ENCODE assay signal across 9 cellular contexts in genomic region chr15:77654975-77655374, GRCh38. TPM values are rescaled to one million over a fixed set of nuclear protein-coding genes. Genes with fewer than 3 reads are reported as not detected.
A peak's percentile ranks its signal among the peaks of the same experiment; 100 is the strongest.
DNase-seq lines count a peak whose midpoint lies in the region; ATAC-seq and TF ChIP-seq lines count a peak whose summit lies in the region.
"Had no signal": no experiment of that assay in that cellular context is flagged by ENCODE, and none has a peak within 500 bp of the region (broad histone marks: within the 10 kb centered on the region; RNA-seq: fewer than 3 reads in every experiment).

No MANE protein-coding gene starts in this region.

- H3K4me3 Mint-ChIP-seq in effector memory CD8-positive, alpha-beta T cell, result no peak overlapping the region
- H3K4me3 Mint-ChIP-seq: activated T-helper 17 cell treated with anti-CD3 and anti-CD28 coated beads, Interleukin-2, amount 50 U/mL, for 72 hours had no signal

- TF ChIP-seq POLR2A in uterus (IDR thresholded peaks at IDR 0.05), result no peak

- no peak for TF ChIP-seq EP300 in neural cell (conservative IDR thresholded peaks at IDR 0.05; ENCODE audit: poor library complexity, severe bottlenecking)

- H4K20me1 ChIP-seq in mammary epithelial cell (ENCODE audit: insufficient read depth, low read length), result no peaks in the 10 kb centered on the region
- H4K20me1 ChIP-seq in neural cell (ENCODE audit: insufficient read depth), result no peaks in the 10 kb centered on the region

- H3K36me3 Mint-ChIP-seq in effector memory CD8-positive, alpha-beta T cell (ENCODE audit: insufficient read depth), result no peaks in the 10 kb centered on the region

- H3K36me3 ChIP-seq in mammary epithelial cell (ENCODE audit: insufficient read depth, low read length), result no peaks in the 10 kb centered on the region
- H3K36me3 ChIP-seq in neural cell (ENCODE audit: insufficient read depth, low read length), result no peaks in the 10 kb centered on the region
- no peaks in the 10 kb centered on the region for H3K36me3 ChIP-seq in uterus

- TF ChIP-seq CTCF in LNCAP (IDR thresholded peaks at IDR 0.05) (peak; percentile 23; the same call in 1 of the 2 replicates), mammary epithelial cell (conservative IDR thresholded peaks at IDR 0.05 in 1 of 2, IDR thresholded peaks at IDR 0.05 in 1 of 2; ENCODE audit: extremely low read depth in 1 of 2, insufficient read depth in 1 of 2, low read depth in 1 of 2, low read length in 2 of 2) (peak; percentile 31 to 44), neural cell (IDR thresholded peaks at IDR 0.05; ENCODE audit: poor library complexity, severe bottlenecking) (peak; percentile 13), uterus (IDR thresholded peaks at IDR 0.05) (no peak)

- CTCF ChIA-PET in mammary epithelial cell (lab: Charles Lee; ENCODE audit: low non-redundant PET), result interaction anchor here (0.6 kb wide), 1 partner anchor 9 kb away, joined by 6 read pairs; no protein-coding TSS in a partner anchor

- DNase-seq in DMS 273 (lab: John Stamatoyannopoulos, UW; ENCODE audit: unreplicated experiment) (peak; percentile 65), DMS 273 treated with DMSO at 0.1 percent for 48 hours (lab: John Stamatoyannopoulos, UW) (no peak), mammary epithelial cell (no peak), NCI-H2029 treated with DMSO at 0.1 percent for 48 hours (lab: John Stamatoyannopoulos, UW) (no peak), uterus (no peak)
- DNase-seq in effector memory CD8-positive, alpha-beta T cell, result no peak

- intact Hi-C loops in mammary epithelial cell (cut with micrococcal nuclease) (no loop called here), uterus (cut with DNase I; ENCODE audit: low total_unique reads) (no loop called here)

- no peak for ATAC-seq in effector memory CD8-positive, alpha-beta T cell (replicated peaks)
- ATAC-seq: activated T-helper 17 cell treated with anti-CD3 and anti-CD28 coated beads, Interleukin-2, amount 50 U/mL, for 72 hours had no signal

- H3F3A ChIP-seq in neural cell (ENCODE audit: insufficient read depth, low read length, poor library complexity, severe bottlenecking), result no peaks in the 10 kb centered on the region

- H3K4me3 ChIP-seq in mammary epithelial cell (replicated peaks in 1 of 3; ENCODE audit: insufficient read depth in 1 of 3, low read depth in 2 of 3, low read length in 3 of 3) (no peak overlapping the region), neural cell (ENCODE audit: low read length) (no peak overlapping the region), uterus (no peak overlapping the region)

- H3K9ac ChIP-seq in mammary epithelial cell (ENCODE audit: insufficient read depth, low read length) (no peak overlapping the region), neural cell (ENCODE audit: low read length) (no peak overlapping the region)

- no peak overlapping the region for H2AFZ ChIP-seq in mammary epithelial cell (ENCODE audit: low read depth, low read length)
- no peak overlapping the region for H2AFZ ChIP-seq in neural cell (ENCODE audit: low read depth, low read length)

- H3K9me3 ChIP-seq in mammary epithelial cell (replicated peaks; ENCODE audit: insufficient read depth, low read length) (no peaks in the 10 kb centered on the region), neural cell (ENCODE audit: low read length) (no peaks in the 10 kb centered on the region), uterus (no peaks in the 10 kb centered on the region)

- H3K27me3 Mint-ChIP-seq in effector memory CD8-positive, alpha-beta T cell, result peaks cover 51 to 79% of the 10 kb centered on the region in 2 donors

- H3K9me3 Mint-ChIP-seq in effector memory CD8-positive, alpha-beta T cell, result peaks cover 0 to 3% of the 10 kb centered on the region in 2 donors
- H3K9me3 Mint-ChIP-seq: activated T-helper 17 cell treated with anti-CD3 and anti-CD28 coated beads, Interleukin-2, amount 50 U/mL, for 72 hours had no signal

- dilution Hi-C loops in mammary epithelial cell (cut with HindIII; ENCODE audit: low sequenced_read_pairs), result loop anchor here (5.0 kb wide), 1 partner anchor 82 kb away; no protein-coding TSS in a partner anchor

- BruUV-seq in mammary epithelial cell (replicated peaks; lab: Mats Ljungman, UMichigan), result no TSS peak

- TF ChIP-seq RAD21 in neural cell (conservative IDR thresholded peaks at IDR 0.05), result no peak

- no peak overlapping the region for H3K27ac ChIP-seq in mammary epithelial cell (ENCODE audit: insufficient read depth, low read depth, low read length)
- no peak overlapping the region for H3K27ac ChIP-seq in neural cell (ENCODE audit: low read length)
- no peak overlapping the region for H3K27ac ChIP-seq in uterus

- H3K4me2 ChIP-seq in mammary epithelial cell (ENCODE audit: insufficient read depth, low read depth, low read length) (no peak overlapping the region), neural cell (ENCODE audit: low read length) (no peak overlapping the region)

- H3K4me1 ChIP-seq in mammary epithelial cell (ENCODE audit: insufficient read depth, low read length) (no peaks in the 10 kb centered on the region), uterus (no peaks in the 10 kb centered on the region)

- H3K27me3 ChIP-seq in mammary epithelial cell (ENCODE audit: insufficient read depth, low read length), result peaks cover 8% of the 10 kb centered on the region
- H3K27me3 ChIP-seq in neural cell (ENCODE audit: insufficient read depth, low read depth, low read length), result no peaks in the 10 kb centered on the region
- no peaks in the 10 kb centered on the region for H3K27me3 ChIP-seq in uterus

- H3K4me1 Mint-ChIP-seq in effector memory CD8-positive, alpha-beta T cell (ENCODE audit: low read depth in 2 of 2), result no peaks in the 10 kb centered on the region
- H3K4me1 Mint-ChIP-seq: activated T-helper 17 cell treated with anti-CD3 and anti-CD28 coated beads, Interleukin-2, amount 50 U/mL, for 72 hours had no signal

- H3K79me2 ChIP-seq in mammary epithelial cell (ENCODE audit: insufficient read depth, low read length) (no peaks in the 10 kb centered on the region), neural cell (replicated peaks; ENCODE audit: insufficient read depth, low read length) (no peaks in the 10 kb centered on the region)

- 27% methylated on average over 4 of the region's 4 CpGs for WGBS in mammary epithelial cell (ENCODE audit: low coverage, missing lambda C conversion rate)

- H3K27ac Mint-ChIP-seq in effector memory CD8-positive, alpha-beta T cell, result no peak overlapping the region
- H3K27ac Mint-ChIP-seq: activated T-helper 17 cell treated with anti-CD3 and anti-CD28 coated beads, Interleukin-2, amount 50 U/mL, for 72 hours had no signal

- no peaks in the 10 kb centered on the region for H3K9me2 ChIP-seq in neural cell (ENCODE audit: insufficient read depth, low read length)

- in situ Hi-C loops in mammary epithelial cell (cut with MboI; ENCODE audit: low sequenced_read_pairs in 2 of 2), result no loop called here

TF ChIP-seq in neural cell, 6 proteins besides CTCF, POLR2A, EP300 and RAD21:
- TF ChIP-seq SMC3 (conservative IDR thresholded peaks at IDR 0.05; ENCODE audit: poor library complexity), result no peak
- no peak for TF ChIP-seq MXI1 (conservative IDR thresholded peaks at IDR 0.05; ENCODE audit: poor library complexity, severe bottlenecking)
- no peak for TF ChIP-seq EZH2 (IDR thresholded peaks at IDR 0.05; ENCODE audit: borderline replicate concordance, insufficient read depth, low read length, poor library complexity, severe bottlenecking)
- TF ChIP-seq REST (IDR thresholded peaks at IDR 0.05; ENCODE audit: borderline replicate concordance), result no peak
- no peak for TF ChIP-seq POLR2AphosphoS5 (IDR thresholded peaks at IDR 0.05)
- no peak for TF ChIP-seq TAF1 (IDR thresholded peaks at IDR 0.05; ENCODE audit: low read depth)

RNA-seq across cellular contexts. Expression of gene LINGO1, which starts 22.3 kb away (rescaled TPM):
- total RNA-seq in mammary epithelial cell (under 1 TPM in 1 of 2 donors, not detected in 1; 0.35 TPM), uterus (1 to 10 TPM in 2 of 4 donors, under 1 TPM in 1, not detected in 1; 0.26 to 9.6 (median 8.4) TPM)
- polyA plus RNA-seq in mammary epithelial cell (not detected), neural cell (34.4 and 35.3 TPM in 2 replicates)
- polyA minus RNA-seq in mammary epithelial cell (not detected), neural cell (70.2 and 72.8 TPM in 2 replicates)
- total RNA-seq: activated T-helper 17 cell treated with anti-CD3 and anti-CD28 coated beads, Interleukin-2, amount 50 U/mL, for 72 hours had no signal

Comparison
In these comparisons a context has a peak if more than half of its experiments do, and no peak if none do; other contexts are left out.
1. CTCF ChIP-seq: peak in LNCAP (single experiment), mammary epithelial cell (2 of 2) and neural cell (single experiment); none in uterus (0 of 4).